ENCODE assay signal across 33 cellular contexts in the genomic region with DNA sequence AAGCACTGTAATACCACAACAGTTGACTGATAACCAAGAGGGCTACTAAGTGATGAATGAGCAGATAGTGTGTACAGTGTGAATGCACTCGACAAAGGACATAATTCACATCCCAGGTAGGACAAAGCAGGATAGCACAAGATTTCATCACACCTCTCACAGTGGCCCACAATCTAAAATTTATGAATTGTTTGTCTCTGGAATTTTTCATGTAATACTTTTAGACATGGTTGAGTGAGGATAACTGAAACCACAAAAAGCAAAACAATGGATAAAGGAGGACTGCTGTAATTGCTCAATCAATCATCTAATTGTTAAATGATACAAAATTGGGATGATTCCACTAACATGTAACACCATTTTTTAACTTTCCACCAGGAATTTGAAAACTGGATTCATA.
"Had no signal": no experiment of that assay in that cellular context is flagged by ENCODE, and none has a peak within 500 bp of the region (broad histone marks: within the 10 kb centered on the region; RNA-seq: fewer than 3 reads in every experiment).

No MANE protein-coding gene starts in this region.

- FAIRE-seq: colon, TTC549 had no signal

- H3K4me3 ChIP-seq: body of pancreas, breast epithelium had no signal

- H3K9me3 Mint-ChIP-seq: activated B cell treated with CpG ODN at 0.5 μM for 24 hours; activated CD4-positive, alpha-beta memory T cell treated with anti-CD3 and anti-CD28 coated beads for 36 hours; activated CD4-positive, alpha-beta T cell treated with anti-CD3 and anti-CD28 coated beads, Interleukin-2, amount 10 ng/mL, durations not matched to agents 24 days and 14 days; activated CD8-positive, alpha-beta T cell treated with anti-CD3 and anti-CD28 coated beads for 36 hours; activated naive CD4-positive, alpha-beta T cell treated with anti-CD3 and anti-CD28 coated beads, Interleukin-2, amount 50 U/mL, for 72 hours; activated naive CD8-positive, alpha-beta T cell treated with anti-CD3 and anti-CD28 coated beads for 36 hours; activated T-cell treated with anti-CD3 and anti-CD28 coated beads, Interleukin-2, amount 50 U/mL, for 72 hours; activated T-helper 1 cell treated with anti-CD3 and anti-CD28 coated beads, Interleukin-12 subunit alpha, Interleukin-12 subunit beta, Interleukin-2, Interleukin-4 antibody, amounts not matched to agents 30 ng/mL and 10 ng/mL and 1 ng/mL, durations not matched to agents 14 hours and 24 hours and 36 hours had no signal

- H3K36me3 Mint-ChIP-seq: activated CD4-positive, alpha-beta memory T cell treated with anti-CD3 and anti-CD28 coated beads for 36 hours; activated naive CD4-positive, alpha-beta T cell treated with anti-CD3 and anti-CD28 coated beads, Interleukin-2, amount 50 U/mL, for 72 hours; activated naive CD8-positive, alpha-beta T cell treated with anti-CD3 and anti-CD28 coated beads for 36 hours; T-cell had no signal

- H3K9me3 ChIP-seq: body of pancreas, breast epithelium had no signal

- H3K4me1 Mint-ChIP-seq: activated B cell treated with CpG ODN at 0.5 μM for 24 hours; activated CD4-positive, alpha-beta T cell treated with anti-CD3 and anti-CD28 coated beads, Interleukin-2, amount 10 ng/mL, durations not matched to agents 24 days and 14 days; activated T-helper 17 cell treated with anti-CD3 and anti-CD28 coated beads, Interleukin-2, amount 50 U/mL, for 72 hours; T-cell; T-helper 17 cell had no signal

- H3K4me3 Mint-ChIP-seq: activated B cell treated with CpG ODN at 0.5 μM for 24 hours; activated CD4-positive, alpha-beta memory T cell treated with anti-CD3 and anti-CD28 coated beads for 36 hours; activated CD4-positive, alpha-beta T cell treated with anti-CD3 and anti-CD28 coated beads, Interleukin-2, amount 10 ng/mL, durations not matched to agents 24 days and 14 days; activated CD8-positive, alpha-beta T cell treated with anti-CD3 and anti-CD28 coated beads for 36 hours; activated naive CD4-positive, alpha-beta T cell treated with anti-CD3 and anti-CD28 coated beads for 36 hours; activated naive CD8-positive, alpha-beta T cell treated with anti-CD3 and anti-CD28 coated beads for 36 hours; activated T-cell treated with anti-CD3 and anti-CD28 coated beads, Interleukin-2, amount 50 U/mL, for 4 hours; activated T-cell treated with anti-CD3 and anti-CD28 coated beads, Interleukin-2, amount 50 U/mL, for 72 hours; activated T-helper 1 cell treated with anti-CD3 and anti-CD28 coated beads, Interleukin-12 subunit alpha, Interleukin-12 subunit beta, Interleukin-2, Interleukin-4 antibody, amounts not matched to agents 30 ng/mL and 10 ng/mL and 1 ng/mL, durations not matched to agents 14 hours and 24 hours and 36 hours; activated T-helper 17 cell treated with anti-CD3 and anti-CD28 coated beads, Interleukin-2, amount 50 U/mL, for 72 hours; T-cell; T-helper 17 cell had no signal

- H3K27ac Mint-ChIP-seq: activated B cell treated with CpG ODN at 0.5 μM for 24 hours; activated CD4-positive, alpha-beta memory T cell treated with anti-CD3 and anti-CD28 coated beads for 36 hours; activated CD4-positive, alpha-beta T cell treated with anti-CD3 and anti-CD28 coated beads, Interleukin-2, amount 10 ng/mL, durations not matched to agents 24 days and 14 days; activated CD8-positive, alpha-beta T cell treated with anti-CD3 and anti-CD28 coated beads for 36 hours; activated naive CD4-positive, alpha-beta T cell treated with anti-CD3 and anti-CD28 coated beads for 36 hours; activated naive CD4-positive, alpha-beta T cell treated with anti-CD3 and anti-CD28 coated beads, Interleukin-2, amount 50 U/mL, for 72 hours; activated naive CD8-positive, alpha-beta T cell treated with anti-CD3 and anti-CD28 coated beads for 36 hours; activated T-cell treated with anti-CD3 and anti-CD28 coated beads, Interleukin-2, amount 50 U/mL, for 72 hours; activated T-helper 1 cell treated with anti-CD3 and anti-CD28 coated beads, Interleukin-12 subunit alpha, Interleukin-12 subunit beta, Interleukin-2, Interleukin-4 antibody, amounts not matched to agents 30 ng/mL and 10 ng/mL and 1 ng/mL, durations not matched to agents 14 hours and 24 hours and 36 hours; activated T-helper 17 cell treated with anti-CD3 and anti-CD28 coated beads, Interleukin-2, amount 50 U/mL, for 72 hours; T-cell; T-helper 17 cell had no signal

- H3K27me3 Mint-ChIP-seq: activated B cell treated with CpG ODN at 0.5 μM for 24 hours; activated CD4-positive, alpha-beta memory T cell treated with anti-CD3 and anti-CD28 coated beads for 36 hours; activated CD4-positive, alpha-beta T cell treated with anti-CD3 and anti-CD28 coated beads, Interleukin-2, amount 10 ng/mL, durations not matched to agents 24 days and 14 days; activated CD8-positive, alpha-beta T cell treated with anti-CD3 and anti-CD28 coated beads for 36 hours; activated naive CD8-positive, alpha-beta T cell treated with anti-CD3 and anti-CD28 coated beads for 36 hours; activated T-helper 17 cell treated with anti-CD3 and anti-CD28 coated beads, Interleukin-2, amount 50 U/mL, for 72 hours; T-cell; T-helper 17 cell had no signal

- DNase-seq: activated B cell treated with CpG ODN at 0.5 μM for 24 hours; activated CD4-positive, alpha-beta memory T cell treated with anti-CD3 and anti-CD28 coated beads for 36 hours; activated CD4-positive, alpha-beta T cell treated with anti-CD3 and anti-CD28 coated beads for 4 hours; activated CD4-positive, alpha-beta T cell treated with anti-CD3 and anti-CD28 coated beads, Interleukin-2, amount 10 ng/mL, durations not matched to agents 24 days and 14 days; activated CD4-positive, alpha-beta T cell treated with anti-CD3 and anti-CD28 coated beads, Interleukin-2, amount 50 U/mL, for 1 hour; activated CD4-positive, alpha-beta T cell treated with anti-CD3 and anti-CD28 coated beads, Interleukin-2, amount 50 U/mL, for 4 hours; activated CD4-positive, CD25-positive, alpha-beta regulatory T cell treated with anti-CD3 and anti-CD28 coated beads, Interleukin-2, amount 50 U/mL, for 72 hours; activated CD8-positive, alpha-beta memory T cell treated with anti-CD3 and anti-CD28 coated beads, Interleukin-2, amount 50 U/mL, for 4 hours; activated CD8-positive, alpha-beta T cell treated with anti-CD3 and anti-CD28 coated beads for 36 hours; activated effector memory CD4-positive, alpha-beta T cell treated with anti-CD3 and anti-CD28 coated beads, Interleukin-2, amount 50 U/mL, for 16 hours; activated gamma-delta T cell treated with Interleukin-2 at 50 U/mL for 16 hours; activated naive CD4-positive, alpha-beta T cell; activated naive CD4-positive, alpha-beta T cell treated with anti-CD3 and anti-CD28 coated beads for 36 hours; activated naive CD4-positive, alpha-beta T cell treated with anti-CD3 and anti-CD28 coated beads, Interleukin-2, amount 50 U/mL, for 16 hours; activated naive CD8-positive, alpha-beta T cell treated with anti-CD3 and anti-CD28 coated beads for 36 hours; activated T-cell treated with anti-CD3 and anti-CD28 coated beads for 4 hours; activated T-cell treated with anti-CD3 and anti-CD28 coated beads, Interleukin-2, amount 50 U/mL, for 1 hour; activated T-cell treated with anti-CD3 and anti-CD28 coated beads, Interleukin-2, amount 50 U/mL, for 4 hours; activated T-cell treated with anti-CD3 and anti-CD28 coated beads, Interleukin-2, amount 50 U/mL, for 72 hours; amniotic stem cell; aorta; body of pancreas; brain microvascular endothelial cell; central memory CD4-positive, alpha-beta T cell; T-cell; T-helper 17 cell had no signal

- H3K27ac ChIP-seq: body of pancreas, brain microvascular endothelial cell, breast epithelium, VCaP had no signal

- H3K36me3 ChIP-seq: brain microvascular endothelial cell, breast epithelium had no signal

- H3K4me1 ChIP-seq: body of pancreas, breast epithelium had no signal

- H3K27me3 ChIP-seq: body of pancreas, brain microvascular endothelial cell, breast epithelium had no signal
